In the genomic region with DNA sequence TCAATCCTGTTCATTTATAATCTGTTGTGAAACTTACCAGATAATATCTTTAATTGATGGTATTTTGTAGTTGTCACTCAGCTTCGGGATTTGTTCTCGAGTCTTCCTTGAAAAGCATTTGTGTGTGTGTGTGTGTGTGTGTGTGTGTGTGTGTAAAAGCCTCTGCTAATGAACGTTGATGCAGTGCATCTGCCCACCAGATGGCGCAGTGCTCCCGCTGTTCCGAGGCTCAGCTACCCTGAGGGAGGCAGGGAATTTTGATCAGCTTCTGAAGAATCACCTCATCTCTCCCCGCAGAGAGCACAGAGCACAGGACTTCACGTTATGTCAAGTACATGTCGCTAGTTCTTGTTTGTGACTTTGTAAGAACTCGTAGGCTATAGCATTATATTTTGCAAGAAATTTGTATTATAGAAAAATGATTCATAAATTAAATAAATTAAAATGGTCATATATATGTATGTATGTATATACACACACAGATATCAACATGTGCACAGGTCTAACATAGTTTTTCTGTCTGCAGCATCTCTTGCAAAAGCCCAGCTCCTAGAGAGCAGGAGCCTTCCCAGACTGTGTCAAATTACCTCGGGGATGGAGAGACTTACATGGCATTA, we compare ENCODE assay signal across 8 cellular contexts.
DNase-seq lines count a peak whose midpoint lies in the region; ATAC-seq, FAIRE-seq and TF ChIP-seq lines count a peak whose summit lies in the region.

No MANE protein-coding gene starts in this region.

- no peak for TF ChIP-seq EP300 in GM12878 (IDR thresholded peaks at IDR 0.05; ENCODE audit: borderline replicate concordance in 1 of 2, control insufficient read depth in 1 of 2, low read depth in 2 of 2, low read length in 2 of 2)

- FAIRE-seq in GM12878 (lab: Jason Lieb, UNC): peak; percentile 72

- 10% methylated on average over 11 of the region's 11 CpGs for WGBS in GM12878 (ENCODE audit: insufficient coverage, insufficient replicate concordance, low lambda C conversion rate, missing lambda C conversion rate)
- WGBS in iPS DF 6.9 (ENCODE audit: insufficient coverage, insufficient read length): no CpG with 5 or more reads among the region's 11 CpGs

- H3K4me3 ChIP-seq in DOHH2 (ENCODE audit: low read length) (no peak overlapping the region), GM12878 (no peak overlapping the region), iPS DF 6.9 (ENCODE audit: low read length) (no peak overlapping the region)

- POLR2A ChIA-PET in GM12878 (lab: Charles Lee): no interaction called here

- no peak overlapping the region for H3K27ac ChIP-seq in DOHH2 (ENCODE audit: low read depth, low read length)
- no peak overlapping the region for H3K27ac ChIP-seq in GM12878 (ENCODE audit: control insufficient read depth, insufficient read depth)
- H3K27ac ChIP-seq in iPS DF 6.9 (ENCODE audit: low read length): no peak overlapping the region

- TF ChIP-seq CTCF in DOHH2 (IDR thresholded peaks at IDR 0.05; ENCODE audit: low read depth, low read length, poor library complexity, severe bottlenecking): peak; percentile 79
- TF ChIP-seq CTCF in GM12878 (IDR thresholded peaks at IDR 0.05 in 2 of 3, conservative IDR thresholded peaks at IDR 0.05 in 1 of 3; ENCODE audit: control insufficient read depth in 2 of 3, extremely low read depth in 1 of 3, insufficient read depth in 1 of 3, low read depth in 3 of 3, low read length in 3 of 3): peak; percentile 74 to 85 (median 74)

- H4K20me1 ChIP-seq in DOHH2 (ENCODE audit: control insufficient read depth, insufficient read depth, low read depth, low read length) (no peaks in the 10 kb centered on the region), GM12878 (ENCODE audit: control insufficient read depth, insufficient read depth) (no peaks in the 10 kb centered on the region)

- H3K9me3 ChIP-seq in DOHH2 (ENCODE audit: control insufficient read depth, insufficient read depth, low read length): no peaks in the 10 kb centered on the region
- no peaks in the 10 kb centered on the region for H3K9me3 ChIP-seq in GM12878 (replicated peaks; ENCODE audit: control insufficient read depth, insufficient read depth, low read length)
- H3K9me3 ChIP-seq in iPS DF 6.9 (ENCODE audit: control insufficient read depth, insufficient read depth, low read length): peaks cover 2% of the 10 kb centered on the region; the same call in 1 of the 2 replicates

- no peaks in the 10 kb centered on the region for H3K9me2 ChIP-seq in DOHH2 (replicated peaks; ENCODE audit: control insufficient read depth, low read length)

- H3K9ac ChIP-seq in GM12878 (ENCODE audit: control insufficient read depth, insufficient read depth, low read length): no peak overlapping the region

- no peak for TF ChIP-seq POLR2A in GM12878 (IDR thresholded peaks at IDR 0.05; ENCODE audit: low read depth, low read length)

- in situ Hi-C loops in GM12878 (cut with MboI): loop anchor here (10.0 to 25.0 kb wide), 2 partner anchors 262 to 1735 kb away; no protein-coding TSS in a partner anchor

- RAD21 ChIA-PET in GM12878 (lab: Charles Lee; ENCODE audit: unreplicated experiment): interaction anchor here (1.0 to 1.7 kb wide), 3 partner anchors 14 to 264 kb away, joined by 3 to 7 read pairs (median 3); no protein-coding TSS in a partner anchor

- DNase-seq in NOMO-1 treated with dmso at 0.1 percent for 144 hours (lab: John Stamatoyannopoulos, UW; ENCODE audit: unreplicated experiment) (peak; percentile 4), GM12878 (ENCODE audit: low read depth, low spot score) (no peak), iPS DF 6.9 (ENCODE audit: low read depth, low spot score) (peak; percentile 74)
- DNase-seq in stimulated activated CD4-positive, alpha-beta T cell treated with anti-CD3 and anti-CD28 coated beads, Interleukin-1b, Interleukin-23, amount 100 ng/mL, for 48 hours: peak; percentile 31

- no peak overlapping the region for H2AFZ ChIP-seq in GM12878 (ENCODE audit: control insufficient read depth, low read depth, low read length)

- no peaks in the 10 kb centered on the region for H3K79me2 ChIP-seq in DOHH2 (ENCODE audit: control insufficient read depth, low read length)
- no peaks in the 10 kb centered on the region for H3K79me2 ChIP-seq in GM12878 (ENCODE audit: control insufficient read depth, insufficient read depth, low read length)

- H3K36me3 ChIP-seq in DOHH2 (ENCODE audit: control insufficient read depth, low read length) (no peaks in the 10 kb centered on the region), GM12878 (ENCODE audit: control insufficient read depth in 2 of 2, insufficient read depth in 2 of 2, low read length in 1 of 2) (no peaks in the 10 kb centered on the region), iPS DF 6.9 (ENCODE audit: control insufficient read depth, insufficient read depth, low read length) (no peaks in the 10 kb centered on the region)

- peak; percentile 77 for TF ChIP-seq RAD21 in GM12878 (IDR thresholded peaks at IDR 0.05; ENCODE audit: insufficient read depth, low read depth, low read length)

- CTCF ChIA-PET in GM12878 (lab: Yijun Ruan, JAX): interaction anchor here (0.6 to 2.1 kb wide), 14 partner anchors 9 to 1734 kb away, joined by 3 to 11 read pairs (median 4); no protein-coding TSS in a partner anchor

- ATAC-seq in GM19397 (IDR thresholded peaks at IDR 0.05; ENCODE audit: unreplicated experiment) (peak; percentile 80), HG03565 (IDR thresholded peaks at IDR 0.05; ENCODE audit: unreplicated experiment) (peak; percentile 81), GM12878 (peak; percentile 96), HG02588 (IDR thresholded peaks at IDR 0.05; ENCODE audit: unreplicated experiment) (no peak)

- SMC1A ChIA-PET in GM12878 (lab: Charles Lee; ENCODE audit: uncharacterized antibody, unreplicated experiment): no interaction called here

- BruUV-seq in GM12878 (replicated peaks; lab: Mats Ljungman, UMichigan): no TSS peak

- H3K4me2 ChIP-seq in DOHH2 (ENCODE audit: low read length): no peak overlapping the region
- H3K4me2 ChIP-seq in GM12878 (ENCODE audit: control insufficient read depth, insufficient read depth): no peak overlapping the region

- H3K4me1 ChIP-seq in DOHH2 (ENCODE audit: control insufficient read depth, low read length) (no peaks in the 10 kb centered on the region), GM12878 (ENCODE audit: control insufficient read depth, insufficient read depth, low read length) (no peaks in the 10 kb centered on the region), iPS DF 6.9 (ENCODE audit: control insufficient read depth, insufficient read depth, low read length) (no peaks in the 10 kb centered on the region)

- no peaks in the 10 kb centered on the region for H3F3A ChIP-seq in DOHH2 (ENCODE audit: control insufficient read depth, insufficient read depth)

- no peaks in the 10 kb centered on the region for H3K27me3 ChIP-seq in DOHH2 (ENCODE audit: control insufficient read depth, low read length)
- no peaks in the 10 kb centered on the region for H3K27me3 ChIP-seq in GM12878 (replicated peaks in 1 of 2; ENCODE audit: control insufficient read depth in 2 of 2, insufficient read depth in 2 of 2, low read length in 1 of 2)
- H3K27me3 ChIP-seq in iPS DF 6.9 (ENCODE audit: control insufficient read depth, insufficient read depth, low read length): no peaks in the 10 kb centered on the region

- intact Hi-C loops in GM12878 (cut with micrococcal nuclease; ENCODE audit: unreplicated experiment): loop anchor here (2.0 to 5.0 kb wide), 2 partner anchors 265 to 636 kb away; no protein-coding TSS in a partner anchor

TF ChIP-seq in GM12878, 131 proteins besides CTCF, POLR2A, EP300 and RAD21 (continues in another document):
- TF ChIP-seq, protein P1, sequence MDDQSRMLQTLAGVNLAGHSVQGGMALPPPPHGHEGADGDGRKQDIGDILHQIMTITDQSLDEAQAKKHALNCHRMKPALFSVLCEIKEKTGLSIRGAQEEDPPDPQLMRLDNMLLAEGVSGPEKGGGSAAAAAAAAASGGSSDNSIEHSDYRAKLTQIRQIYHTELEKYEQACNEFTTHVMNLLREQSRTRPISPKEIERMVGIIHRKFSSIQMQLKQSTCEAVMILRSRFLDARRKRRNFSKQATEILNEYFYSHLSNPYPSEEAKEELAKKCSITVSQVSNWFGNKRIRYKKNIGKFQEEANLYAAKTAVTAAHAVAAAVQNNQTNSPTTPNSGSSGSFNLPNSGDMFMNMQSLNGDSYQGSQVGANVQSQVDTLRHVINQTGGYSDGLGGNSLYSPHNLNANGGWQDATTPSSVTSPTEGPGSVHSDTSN (IDR thresholded peaks at IDR 0.05; ENCODE audit: insufficient replicate concordance, low read depth, low read length): no peak
- no peak for TF ChIP-seq PAX5 (IDR thresholded peaks at IDR 0.05; ENCODE audit: borderline replicate concordance, low read depth, low read length)
- no peak for TF ChIP-seq POLR2AphosphoS2 (IDR thresholded peaks at IDR 0.05; ENCODE audit: low read depth, low read length)
- TF ChIP-seq SMC3 (IDR thresholded peaks at IDR 0.05; ENCODE audit: borderline replicate concordance, low read length): peak; percentile 80
- TF ChIP-seq IRF4 (IDR thresholded peaks at IDR 0.05; ENCODE audit: low read depth, low read length): 0 out of 2 replicates have a peak, but pooled peaks have one; percentile 13
- TF ChIP-seq PKNOX1 (IDR thresholded peaks at IDR 0.05): no peak
- no peak for TF ChIP-seq POU2F2 (IDR thresholded peaks at IDR 0.05; ENCODE audit: borderline replicate concordance, low read depth, low read length)
- no peak for TF ChIP-seq TCF7 (IDR thresholded peaks at IDR 0.05; ENCODE audit: borderline replicate concordance)
- TF ChIP-seq SIX5 (IDR thresholded peaks at IDR 0.05; ENCODE audit: low read depth, low read length, severe bottlenecking): no peak
- no peak for TF ChIP-seq BCL11A (IDR thresholded peaks at IDR 0.05; ENCODE audit: low read depth, low read length)
- TF ChIP-seq EGR1 (IDR thresholded peaks at IDR 0.05; ENCODE audit: borderline replicate concordance in 1 of 2, low read depth in 2 of 2, low read length in 2 of 2): no peak
- no peak for TF ChIP-seq JUNB (IDR thresholded peaks at IDR 0.05)
- no peak for TF ChIP-seq MYC (IDR thresholded peaks at IDR 0.05; ENCODE audit: insufficient read depth, insufficient read length, insufficient replicate concordance, low read length, severe bottlenecking)
- peak; percentile 29; the same call in 1 of the 2 replicates for TF ChIP-seq YY1 (IDR thresholded peaks at IDR 0.05; ENCODE audit: low read depth, low read length)
